In genomic region chr21:34545079-34545884, GRCh38 we compare ENCODE assay signal across 9 cellular contexts. TPM values are rescaled to one million over a fixed set of nuclear protein-coding genes. Genes with fewer than 3 reads are reported as not detected.
DNase-seq lines count a peak whose midpoint lies in the region; ATAC-seq and TF ChIP-seq lines count a peak whose summit lies in the region.
"Had no signal": no experiment of that assay in that cellular context is flagged by ENCODE, and none has a peak within 500 bp of the region (broad histone marks: within the 10 kb centered on the region; RNA-seq: fewer than 3 reads in every experiment).

No MANE protein-coding gene starts in this region.

- WGBS in heart left ventricle, 4 donors, result 41 to 50% (median 44%) methylated on average over 10 of the region's 10 CpGs

- peak overlapping the region in 1 of 12 donors; percentile 19 for H3K4me3 ChIP-seq in heart left ventricle

- intact Hi-C loops in heart left ventricle (cut with DNase I), result loop anchor here in 1 of 10 donors (2.0 kb wide), 1 partner anchor 18 kb away; no protein-coding TSS in a partner anchor

- peak; percentile 70 for DNase-seq in GDM1 (lab: John Stamatoyannopoulos, UW)
- DNase-seq in HK-2 (ENCODE audit: unreplicated experiment), result peak; percentile 20
- peak; percentile 49 to 52 for DNase-seq in activated T-cell treated with anti-CD3 and anti-CD28 coated beads, Interleukin-2, amount 50 U/mL, for 48 hours
- peak in 2 of 5 donors; percentile 32 to 54 for DNase-seq in heart left ventricle
- peak; percentile 68 for DNase-seq in retina
- no peak for DNase-seq in NCI-H345 treated with DMSO at 0.1 percent for 48 hours (lab: John Stamatoyannopoulos, UW; ENCODE audit: unreplicated experiment)
- DNase-seq in NCI-H524 (lab: John Stamatoyannopoulos, UW), result no peak

- H3K9me3 ChIP-seq in heart left ventricle, result peaks cover 0 to 3% (median 0%) of the 10 kb centered on the region in 12 donors

- no peak for TF ChIP-seq POLR2A in heart left ventricle (IDR thresholded peaks at IDR 0.05)

- no peaks in the 10 kb centered on the region for H3K27me3 ChIP-seq in heart left ventricle

- peak overlapping the region in 11 of 12 donors; percentile 45 to 86 (median 74) for H3K27ac ChIP-seq in heart left ventricle
- H3K27ac ChIP-seq: VCaP had no signal

- ATAC-seq in GM21390 (IDR thresholded peaks at IDR 0.05; ENCODE audit: unreplicated experiment) (peak; percentile 89), heart left ventricle (peak; percentile 70 to 82 (median 76))

- no peak for TF ChIP-seq CTCF in heart left ventricle (IDR thresholded peaks at IDR 0.05)

- H3K4me1 ChIP-seq in heart left ventricle, result peaks cover 4 to 53% (median 27%) of the 10 kb centered on the region in 12 donors

- H3K36me3 ChIP-seq in heart left ventricle, result no peaks in the 10 kb centered on the region

RNA-seq across cellular contexts. Expression of gene KCNE1, which starts 33.3 kb away (rescaled TPM):
- 10 to 100 TPM in 2 of 9 donors, 1 to 10 TPM in 6, under 1 TPM in 1; 0.71 to 11.1 (median 5.6) TPM for total RNA-seq in heart left ventricle
- polyA plus RNA-seq in heart left ventricle, result 1 to 10 TPM; 1.7 to 4.3 TPM

Comparison
In these comparisons a context has a peak if more than half of its experiments do, and no peak if none do; other contexts are left out.
1. DNase-seq: peak in GDM1 (single experiment), HK-2 (single experiment), activated T-cell treated with anti-CD3 and anti-CD28 coated beads, Interleukin-2, amount 50 U/mL, for 48 hours (2 of 2) and retina (single experiment); none in NCI-H345 treated with DMSO at 0.1 percent for 48 hours (single experiment) and NCI-H524 (0 of 2).